In the genomic region with DNA sequence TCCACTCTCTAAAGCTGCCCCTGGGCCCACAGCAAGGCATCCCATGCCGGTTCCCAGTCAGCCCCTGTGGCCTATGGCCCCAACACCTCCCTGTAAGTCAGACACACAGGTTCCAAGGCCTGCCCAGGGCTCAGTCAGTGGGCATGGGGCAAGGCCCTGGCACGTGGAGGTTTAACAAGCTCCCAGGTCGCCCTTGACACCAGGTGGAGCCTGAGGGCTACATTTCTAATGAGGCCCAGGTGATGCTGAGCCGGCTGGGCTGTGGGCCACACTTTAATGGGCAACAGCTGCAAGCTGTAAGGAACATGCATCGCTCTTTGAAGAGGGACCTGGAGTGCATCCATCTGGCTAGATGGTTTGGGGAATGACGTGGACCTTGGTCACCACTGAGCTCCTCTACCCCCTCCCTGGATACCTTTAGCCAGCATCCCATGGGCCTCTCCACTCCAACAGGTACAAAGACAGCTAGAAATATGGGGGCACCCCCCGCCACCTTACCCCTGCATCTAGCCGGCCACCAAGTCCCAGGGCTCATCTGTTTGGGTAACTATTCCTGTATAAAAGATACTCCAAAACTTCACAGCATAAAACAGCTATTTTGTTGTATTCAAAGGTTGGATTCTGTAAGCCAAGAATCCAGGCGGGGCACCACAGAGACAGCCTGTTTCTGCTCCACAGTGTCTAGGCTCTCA, we compare ENCODE assay signal across 12 cellular contexts.
DNase-seq lines count a peak whose midpoint lies in the region; ATAC-seq and TF ChIP-seq lines count a peak whose summit lies in the region.
"Had no signal": no experiment of that assay in that cellular context is flagged by ENCODE, and none has a peak within 500 bp of the region (broad histone marks: within the 10 kb centered on the region; RNA-seq: fewer than 3 reads in every experiment).

No MANE protein-coding gene starts in this region.

- no peaks in the 10 kb centered on the region for H4K20me1 ChIP-seq in GM23338 (replicated peaks; ENCODE audit: insufficient read depth)

- no peaks in the 10 kb centered on the region for H3K4me1 ChIP-seq in GM23338 (ENCODE audit: insufficient read depth)

- H3K4me1 Mint-ChIP-seq in GM23338: no peaks in the 10 kb centered on the region

- peak; percentile 90 for ATAC-seq in GM23338
- ATAC-seq in HG02759 (IDR thresholded peaks at IDR 0.05; ENCODE audit: unreplicated experiment): no peak
- ATAC-seq: right cardiac atrium had no signal

- H3K27me3 ChIP-seq in BJ (ENCODE audit: control insufficient read depth, insufficient read depth, low read length): no peaks in the 10 kb centered on the region
- H3K27me3 ChIP-seq in GM23338 (ENCODE audit: insufficient read depth): no peaks in the 10 kb centered on the region

- no peak overlapping the region for H2AFZ ChIP-seq in GM23338

- CTCF ChIA-PET in BJ (lab: Yijun Ruan, JAX): interaction anchor here (0.8 to 4.5 kb wide), 9 partner anchors 43 to 302 kb away, joined by 3 to 38 read pairs (median 4); no protein-coding TSS in a partner anchor

- H3K27ac Mint-ChIP-seq in GM23338: no peak overlapping the region

- H3K4me2 ChIP-seq in GM23338: no peak overlapping the region

- no peaks in the 10 kb centered on the region for H3K36me3 ChIP-seq in BJ (ENCODE audit: control insufficient read depth, insufficient read depth, low read length)
- no peaks in the 10 kb centered on the region for H3K36me3 ChIP-seq in GM23338 (ENCODE audit: insufficient read depth)

- H3K79me2 ChIP-seq in GM23338 (replicated peaks; ENCODE audit: insufficient read depth): no peaks in the 10 kb centered on the region

- H3K9me2 ChIP-seq in GM23338 (ENCODE audit: insufficient read depth): no peaks in the 10 kb centered on the region

- H3K4me3 ChIP-seq in BJ (ENCODE audit: low read depth, low read length) (no peak overlapping the region), GM23338 (no peak overlapping the region), fibroblast of the aortic adventitia (ENCODE audit: low read depth, low read length) (no peak overlapping the region)
- H3K4me3 ChIP-seq: lung had no signal

- peak; percentile 40 for TF ChIP-seq CTCF in BJ (IDR thresholded peaks at IDR 0.05; ENCODE audit: insufficient read depth, low read depth, low read length)
- peak; percentile 23 to 69; a peak in 3 of 4 replicates for TF ChIP-seq CTCF in GM23338 (conservative IDR thresholded peaks at IDR 0.05; ENCODE audit: low read depth in 2 of 2)
- TF ChIP-seq CTCF in fibroblast of the aortic adventitia (IDR thresholded peaks at IDR 0.05; ENCODE audit: insufficient read depth, low read length): no peak

- DNase-seq in BJ (ENCODE audit: low read depth) (peak; percentile 61), GM23338 (ENCODE audit: low spot score) (peak; percentile 46), NCI-H774 (lab: John Stamatoyannopoulos, UW) (peak; percentile 18), fibroblast of the aortic adventitia (ENCODE audit: low read depth) (peak; percentile 40), medulla oblongata (ENCODE audit: extremely low spot score) (no peak), D341Med (ENCODE audit: low spot score) (no peak), putamen (ENCODE audit: low spot score) (no peak)
- DNase-seq: right cardiac atrium, Right ventricle myocardium superior had no signal

- H3K9me3 Mint-ChIP-seq in GM23338: peaks cover 16% of the 10 kb centered on the region

- no peaks in the 10 kb centered on the region for H3F3A ChIP-seq in GM23338 (replicated peaks; ENCODE audit: low read depth)

- no peak overlapping the region for H3K4me3 Mint-ChIP-seq in GM23338

- POLR2A ChIA-PET in BJ (lab: Charles Lee): no interaction called here

- H3K27ac ChIP-seq in GM23338 (ENCODE audit: low read depth): no peak overlapping the region
- H3K27ac ChIP-seq: epithelial cell of prostate had no signal

- H3K36me3 Mint-ChIP-seq in GM23338 (ENCODE audit: low read depth): peaks cover 11% of the 10 kb centered on the region

- peaks cover 3% of the 10 kb centered on the region for H3K27me3 Mint-ChIP-seq in GM23338 (ENCODE audit: insufficient read depth, low read depth, poor library complexity)

TF ChIP-seq in GM23338, 12 proteins besides CTCF, POLR2A, EP300 and RAD21 (continues in another document):
- TF ChIP-seq, protein P1, sequence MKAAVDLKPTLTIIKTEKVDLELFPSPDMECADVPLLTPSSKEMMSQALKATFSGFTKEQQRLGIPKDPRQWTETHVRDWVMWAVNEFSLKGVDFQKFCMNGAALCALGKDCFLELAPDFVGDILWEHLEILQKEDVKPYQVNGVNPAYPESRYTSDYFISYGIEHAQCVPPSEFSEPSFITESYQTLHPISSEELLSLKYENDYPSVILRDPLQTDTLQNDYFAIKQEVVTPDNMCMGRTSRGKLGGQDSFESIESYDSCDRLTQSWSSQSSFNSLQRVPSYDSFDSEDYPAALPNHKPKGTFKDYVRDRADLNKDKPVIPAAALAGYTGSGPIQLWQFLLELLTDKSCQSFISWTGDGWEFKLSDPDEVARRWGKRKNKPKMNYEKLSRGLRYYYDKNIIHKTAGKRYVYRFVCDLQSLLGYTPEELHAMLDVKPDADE (IDR thresholded peaks at IDR 0.05): no peak
- TF ChIP-seq EZH2 (IDR thresholded peaks at IDR 0.05; ENCODE audit: low read depth, unreplicated experiment) (no peak), POLR2AphosphoS5 (IDR thresholded peaks at IDR 0.05; ENCODE audit: low read depth) (no peak), ZNF114 (CRISPR knock-in tag; IDR thresholded peaks at IDR 0.05) (no peak), ZNF331 (CRISPR knock-in tag; IDR thresholded peaks at IDR 0.05; ENCODE audit: low read depth) (no peak), EZH2phosphoT487 (IDR thresholded peaks at IDR 0.05; ENCODE audit: unreplicated experiment) (no peak), STAT1 (IDR thresholded peaks at IDR 0.05; ENCODE audit: unreplicated experiment) (no peak), CREB1 (CRISPR knock-in tag; IDR thresholded peaks at IDR 0.05; ENCODE audit: low read depth) (no peak), NANOG (IDR thresholded peaks at IDR 0.05; ENCODE audit: borderline replicate concordance) (no peak), JUNB (IDR thresholded peaks at IDR 0.05; ENCODE audit: unreplicated experiment) (no peak)
- TF ChIP-seq, protein P2, sequence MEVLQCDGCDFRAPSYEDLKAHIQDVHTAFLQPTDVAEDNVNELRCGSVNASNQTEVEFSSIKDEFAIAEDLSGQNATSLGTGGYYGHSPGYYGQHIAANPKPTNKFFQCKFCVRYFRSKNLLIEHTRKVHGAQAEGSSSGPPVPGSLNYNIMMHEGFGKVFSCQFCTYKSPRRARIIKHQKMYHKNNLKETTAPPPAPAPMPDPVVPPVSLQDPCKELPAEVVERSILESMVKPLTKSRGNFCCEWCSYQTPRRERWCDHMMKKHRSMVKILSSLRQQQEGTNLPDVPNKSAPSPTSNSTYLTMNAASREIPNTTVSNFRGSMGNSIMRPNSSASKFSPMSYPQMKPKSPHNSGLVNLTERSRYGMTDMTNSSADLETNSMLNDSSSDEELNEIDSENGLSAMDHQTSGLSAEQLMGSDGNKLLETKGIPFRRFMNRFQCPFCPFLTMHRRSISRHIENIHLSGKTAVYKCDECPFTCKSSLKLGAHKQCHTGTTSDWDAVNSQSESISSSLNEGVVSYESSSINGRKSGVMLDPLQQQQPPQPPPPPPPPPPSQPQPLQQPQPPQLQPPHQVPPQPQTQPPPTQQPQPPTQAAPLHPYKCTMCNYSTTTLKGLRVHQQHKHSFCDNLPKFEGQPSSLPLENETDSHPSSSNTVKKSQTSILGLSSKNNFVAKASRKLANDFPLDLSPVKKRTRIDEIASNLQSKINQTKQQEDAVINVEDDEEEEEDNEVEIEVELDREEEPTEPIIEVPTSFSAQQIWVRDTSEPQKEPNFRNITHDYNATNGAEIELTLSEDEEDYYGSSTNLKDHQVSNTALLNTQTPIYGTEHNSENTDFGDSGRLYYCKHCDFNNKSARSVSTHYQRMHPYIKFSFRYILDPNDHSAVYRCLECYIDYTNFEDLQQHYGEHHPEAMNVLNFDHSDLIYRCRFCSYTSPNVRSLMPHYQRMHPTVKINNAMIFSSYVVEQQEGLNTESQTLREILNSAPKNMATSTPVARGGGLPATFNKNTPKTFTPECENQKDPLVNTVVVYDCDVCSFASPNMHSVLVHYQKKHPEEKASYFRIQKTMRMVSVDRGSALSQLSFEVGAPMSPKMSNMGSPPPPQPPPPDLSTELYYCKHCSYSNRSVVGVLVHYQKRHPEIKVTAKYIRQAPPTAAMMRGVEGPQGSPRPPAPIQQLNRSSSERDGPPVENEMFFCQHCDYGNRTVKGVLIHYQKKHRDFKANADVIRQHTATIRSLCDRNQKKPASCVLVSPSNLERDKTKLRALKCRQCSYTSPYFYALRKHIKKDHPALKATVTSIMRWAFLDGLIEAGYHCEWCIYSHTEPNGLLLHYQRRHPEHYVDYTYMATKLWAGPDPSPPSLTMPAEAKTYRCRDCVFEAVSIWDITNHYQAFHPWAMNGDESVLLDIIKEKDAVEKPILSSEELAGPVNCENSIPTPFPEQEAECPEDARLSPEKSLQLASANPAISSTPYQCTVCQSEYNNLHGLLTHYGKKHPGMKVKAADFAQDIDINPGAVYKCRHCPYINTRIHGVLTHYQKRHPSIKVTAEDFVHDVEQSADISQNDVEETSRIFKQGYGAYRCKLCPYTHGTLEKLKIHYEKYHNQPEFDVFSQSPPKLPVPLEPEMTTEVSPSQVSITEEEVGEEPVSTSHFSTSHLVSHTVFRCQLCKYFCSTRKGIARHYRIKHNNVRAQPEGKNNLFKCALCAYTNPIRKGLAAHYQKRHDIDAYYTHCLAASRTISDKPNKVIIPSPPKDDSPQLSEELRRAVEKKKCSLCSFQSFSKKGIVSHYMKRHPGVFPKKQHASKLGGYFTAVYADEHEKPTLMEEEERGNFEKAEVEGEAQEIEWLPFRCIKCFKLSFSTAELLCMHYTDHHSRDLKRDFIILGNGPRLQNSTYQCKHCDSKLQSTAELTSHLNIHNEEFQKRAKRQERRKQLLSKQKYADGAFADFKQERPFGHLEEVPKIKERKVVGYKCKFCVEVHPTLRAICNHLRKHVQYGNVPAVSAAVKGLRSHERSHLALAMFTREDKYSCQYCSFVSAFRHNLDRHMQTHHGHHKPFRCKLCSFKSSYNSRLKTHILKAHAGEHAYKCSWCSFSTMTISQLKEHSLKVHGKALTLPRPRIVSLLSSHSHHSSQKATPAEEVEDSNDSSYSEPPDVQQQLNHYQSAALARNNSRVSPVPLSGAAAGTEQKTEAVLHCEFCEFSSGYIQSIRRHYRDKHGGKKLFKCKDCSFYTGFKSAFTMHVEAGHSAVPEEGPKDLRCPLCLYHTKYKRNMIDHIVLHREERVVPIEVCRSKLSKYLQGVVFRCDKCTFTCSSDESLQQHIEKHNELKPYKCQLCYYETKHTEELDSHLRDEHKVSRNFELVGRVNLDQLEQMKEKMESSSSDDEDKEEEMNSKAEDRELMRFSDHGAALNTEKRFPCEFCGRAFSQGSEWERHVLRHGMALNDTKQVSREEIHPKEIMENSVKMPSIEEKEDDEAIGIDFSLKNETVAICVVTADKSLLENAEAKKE (CRISPR knock-in tag; IDR thresholded peaks at IDR 0.05): no peak

Comparison
In these comparisons a context has a peak if more than half of its experiments do, and no peak if none do; other contexts are left out.
1. DNase-seq: peak in BJ (single experiment), GM23338 (single experiment), NCI-H774 (single experiment) and fibroblast of the aortic adventitia (single experiment); none in medulla oblongata (single experiment), D341Med (single experiment) and putamen (single experiment).